8 cellular contexts compared by ENCODE assay signal in the genomic region with DNA sequence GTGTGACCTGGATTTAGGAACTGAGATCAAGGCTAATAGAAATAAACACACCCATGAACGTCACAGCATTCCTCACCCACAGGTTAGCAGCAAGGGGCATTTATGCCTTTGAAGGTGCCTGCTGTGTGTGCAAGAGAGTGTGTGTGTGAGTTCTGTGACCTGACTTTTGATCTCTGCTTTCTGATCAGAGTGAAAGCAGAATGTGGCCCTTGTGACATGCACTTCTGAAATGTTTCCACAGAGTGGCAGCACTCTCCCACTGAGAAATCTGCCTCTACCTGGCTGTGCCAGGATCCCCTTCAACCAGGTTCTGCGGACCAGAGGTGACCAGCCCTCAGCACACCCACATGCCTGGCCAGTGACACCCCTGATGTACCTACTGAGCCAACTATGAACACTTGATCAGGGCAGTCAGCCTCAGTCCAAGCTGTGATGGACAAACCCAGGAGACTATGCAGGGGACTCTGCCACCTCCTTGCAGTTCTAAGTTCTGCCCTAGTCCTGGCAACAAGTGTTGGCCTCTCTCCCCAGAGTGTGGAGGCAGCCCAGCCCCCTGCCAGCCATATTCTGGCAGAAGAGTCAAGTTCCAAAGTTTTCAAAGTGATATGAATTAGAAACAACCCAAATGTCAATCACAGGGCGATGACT. TPM values are rescaled to one million over a fixed set of nuclear protein-coding genes. Genes with fewer than 3 reads are reported as not detected.
DNase-seq lines count a peak whose midpoint lies in the region; ATAC-seq, FAIRE-seq and TF ChIP-seq lines count a peak whose summit lies in the region.

No MANE protein-coding gene starts in this region.

- 45 to 61% methylated on average over 3 of the region's 3 CpGs for WGBS in lower leg skin, 2 donors

- no peak overlapping the region for H3K4me2 ChIP-seq in endothelial cell of umbilical vein (ENCODE audit: insufficient read depth, low read length)

- DNase-seq in Calu3 (peak; percentile 57), HT-29 (ENCODE audit: low spot score) (peak; percentile 63), SK-MEL-5 (ENCODE audit: low read depth, low spot score) (peak; percentile 65), endothelial cell of umbilical vein (ENCODE audit: low read depth, low spot score) (peak; percentile 15), natural killer cell (no peak), lower leg skin (ENCODE audit: low spot score in 2 of 2) (no peak)

- in situ Hi-C loops in SK-MEL-5 (cut with HindIII; ENCODE audit: low pct_unique_long_range_greater_than_20kb, low sequenced_read_pairs): no loop called here

- POLR2A ChIA-PET in endothelial cell of umbilical vein (lab: Charles Lee): no interaction called here

- intact Hi-C loops in Calu3 (cut with micrococcal nuclease; ENCODE audit: unreplicated experiment) (loop anchor here (1.0 to 10.0 kb wide), 2 partner anchors 189 to 521 kb away; no protein-coding TSS in a partner anchor), endothelial cell of umbilical vein (cut with micrococcal nuclease) (loop anchor here (1.0 kb wide), 1 partner anchor 189 kb away; no protein-coding TSS in a partner anchor), natural killer cell (cut with micrococcal nuclease) (no loop called here), lower leg skin (cut with DNase I; ENCODE audit: low total_unique reads) (loop anchor here (10.0 kb wide), 1 partner anchor 511 kb away; no protein-coding TSS in a partner anchor)

- H3K27ac Mint-ChIP-seq in Calu3 (ENCODE audit: unreplicated experiment) (no peak overlapping the region), natural killer cell (no peak overlapping the region)

- no peaks in the 10 kb centered on the region for H3K36me3 ChIP-seq in endothelial cell of umbilical vein (ENCODE audit: control insufficient read depth in 2 of 2, extremely low read depth in 1 of 2, insufficient read depth in 2 of 2, low read length in 2 of 2)

- no peaks in the 10 kb centered on the region for H3K9me1 ChIP-seq in endothelial cell of umbilical vein (replicated peaks; ENCODE audit: control insufficient read depth, extremely low read depth, insufficient read depth, low read length)

- H3K27me3 Mint-ChIP-seq in Calu3 (ENCODE audit: unreplicated experiment) (peaks cover 23% of the 10 kb centered on the region), natural killer cell (ENCODE audit: low read depth in 2 of 2) (peaks cover 12 to 25% of the 10 kb centered on the region in 2 donors)

- peaks cover 0 to 2% of the 10 kb centered on the region in 2 experiments for H3K27me3 ChIP-seq in endothelial cell of umbilical vein (ENCODE audit: control insufficient read depth in 2 of 2, insufficient read depth in 2 of 2, low read length in 2 of 2)

- H3K79me2 ChIP-seq in endothelial cell of umbilical vein (ENCODE audit: control insufficient read depth, insufficient read depth, low read length): no peaks in the 10 kb centered on the region

- CTCF ChIA-PET in Calu3 (lab: Charles Lee) (interaction anchor here (0.7 kb wide), 1 partner anchor 268 kb away, joined by 3 read pairs; no protein-coding TSS in a partner anchor), endothelial cell of umbilical vein (lab: Charles Lee) (interaction anchor here (1.4 to 5.9 kb wide), 5 partner anchors 11 to 1075 kb away, joined by 3 to 47 read pairs (median 4); no protein-coding TSS in a partner anchor)

- dilution Hi-C loops in endothelial cell of umbilical vein (cut with MboI; ENCODE audit: extremely low pct_ligation_motif_present, low sequenced_read_pairs): no loop called here

- H3K36me3 Mint-ChIP-seq in Calu3 (ENCODE audit: insufficient read depth, unreplicated experiment) (no peaks in the 10 kb centered on the region), natural killer cell (no peaks in the 10 kb centered on the region)

- no peak overlapping the region for H3K4me3 ChIP-seq in endothelial cell of umbilical vein (replicated peaks in 1 of 3; ENCODE audit: insufficient read depth in 1 of 3, low read depth in 1 of 3, low read length in 3 of 3)
- no peak overlapping the region for H3K4me3 ChIP-seq in lower leg skin (ENCODE audit: low read depth, poor library complexity, severe bottlenecking)

- FAIRE-seq in endothelial cell of umbilical vein (lab: Jason Lieb, UNC): peak; percentile 57

- ATAC-seq in GM19043 (IDR thresholded peaks at IDR 0.05; ENCODE audit: low read depth, unreplicated experiment) (peak; percentile 57), natural killer cell (peak in 2 of 3 donors; percentile 46 to 49), GM19397 (IDR thresholded peaks at IDR 0.05; ENCODE audit: unreplicated experiment) (no peak)

- H3K4me1 Mint-ChIP-seq in Calu3 (ENCODE audit: low read depth, unreplicated experiment): no peaks in the 10 kb centered on the region
- H3K4me1 Mint-ChIP-seq in natural killer cell: no peaks in the 10 kb centered on the region

- no peaks in the 10 kb centered on the region for H3K9me3 ChIP-seq in endothelial cell of umbilical vein (replicated peaks; ENCODE audit: control insufficient read depth, insufficient read depth, low read length)

- no peaks in the 10 kb centered on the region for H4K20me1 ChIP-seq in endothelial cell of umbilical vein (replicated peaks; ENCODE audit: control insufficient read depth, extremely low read depth, insufficient read depth, low read length)

- H2AFZ ChIP-seq in endothelial cell of umbilical vein (ENCODE audit: low read depth, low read length): no peak overlapping the region

- H3K4me3 Mint-ChIP-seq in Calu3 (ENCODE audit: low read depth, unreplicated experiment): no peak overlapping the region
- H3K4me3 Mint-ChIP-seq in natural killer cell: no peak overlapping the region

- H3K4me1 ChIP-seq in endothelial cell of umbilical vein (ENCODE audit: control insufficient read depth, extremely low read depth, insufficient read depth, low read length): no peaks in the 10 kb centered on the region

- no peak for TF ChIP-seq POLR2A in endothelial cell of umbilical vein (IDR thresholded peaks at IDR 0.05; ENCODE audit: low read depth, low read length)
- TF ChIP-seq POLR2A in lower leg skin (IDR thresholded peaks at IDR 0.05): no peak

- TF ChIP-seq CTCF in Calu3 (IDR thresholded peaks at IDR 0.05; ENCODE audit: unreplicated experiment) (peak; percentile 76), endothelial cell of umbilical vein (IDR thresholded peaks at IDR 0.05; ENCODE audit: extremely low read depth in 1 of 2, insufficient read depth in 1 of 2, low read depth in 1 of 2, low read length in 2 of 2) (peak; percentile 32 to 61), natural killer cell (IDR thresholded peaks at IDR 0.05) (peak; percentile 32), lower leg skin (IDR thresholded peaks at IDR 0.05) (no peak)

- no peak overlapping the region for H3K9ac ChIP-seq in endothelial cell of umbilical vein (replicated peaks; ENCODE audit: extremely low read depth, insufficient read depth, low read length)

- no TSS peak for BruUV-seq in Calu3 (replicated peaks; lab: Mats Ljungman, UMichigan)
- BruUV-seq in endothelial cell of umbilical vein (replicated peaks; lab: Mats Ljungman, UMichigan): no TSS peak

- H3K27ac ChIP-seq in endothelial cell of umbilical vein (ENCODE audit: insufficient read depth, low read depth, low read length): no peak overlapping the region

- H3K9me3 Mint-ChIP-seq in Calu3 (ENCODE audit: low read depth, unreplicated experiment): no peaks in the 10 kb centered on the region
- H3K9me3 Mint-ChIP-seq in natural killer cell: no peaks in the 10 kb centered on the region

TF ChIP-seq in endothelial cell of umbilical vein, 7 proteins besides CTCF, POLR2A, EP300 and RAD21 (continues in another document):
- no peak for TF ChIP-seq POLR2AphosphoS5 (IDR thresholded peaks at IDR 0.05; ENCODE audit: insufficient read depth, low read depth, low read length)
- no peak for TF ChIP-seq JUN (IDR thresholded peaks at IDR 0.05; ENCODE audit: borderline replicate concordance, insufficient read depth, insufficient read length, low read depth)
- TF ChIP-seq MYC (IDR thresholded peaks at IDR 0.05; ENCODE audit: low read depth, low read length): no peak
- TF ChIP-seq, protein P1, sequence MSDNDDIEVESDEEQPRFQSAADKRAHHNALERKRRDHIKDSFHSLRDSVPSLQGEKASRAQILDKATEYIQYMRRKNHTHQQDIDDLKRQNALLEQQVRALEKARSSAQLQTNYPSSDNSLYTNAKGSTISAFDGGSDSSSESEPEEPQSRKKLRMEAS (IDR thresholded peaks at IDR 0.05; ENCODE audit: insufficient read depth, insufficient read length): no peak
- TF ChIP-seq GATA2 (IDR thresholded peaks at IDR 0.05; ENCODE audit: insufficient read depth, insufficient read length, low read depth, low read length): no peak

RNA-seq across cellular contexts. Expression of a gene that starts 41.0 kb away (rescaled TPM):
- total RNA-seq in Calu3 (2022) (not detected in 2 replicates), endothelial cell of umbilical vein (not detected in 2 replicates), natural killer cell (not detected), lower leg skin (1 to 10 TPM in 1 of 4 donors, under 1 TPM in 1, not detected in 2; 0.66 to 2.3 TPM)
- total RNA-seq in HT-29 (2014; rRNA removed; shearing (Covaris generic)): not detected in 2 replicates
- total RNA-seq in SK-MEL-5 (2014; rRNA removed; shearing (Covaris generic)): 44.3 and 53.3 TPM in 2 replicates
- polyA plus RNA-seq in SK-MEL-5 (2015; cell fraction: cytosol; rRNA removed): 45.6 and 53.4 TPM in 2 replicates
- polyA plus RNA-seq in SK-MEL-5 (2015; cell fraction: nucleus; rRNA removed): 9.5 and 16.7 TPM in 2 replicates
- not detected in 2 replicates for polyA plus RNA-seq in endothelial cell of umbilical vein
- polyA plus RNA-seq in endothelial cell of umbilical vein (2011; cell fraction: cytosol; rRNA removed): not detected in 2 replicates
- not detected in 2 replicates for polyA plus RNA-seq in endothelial cell of umbilical vein (2011; cell fraction: nucleus; rRNA removed)
- not detected in 2 replicates for polyA plus RNA-seq in endothelial cell of umbilical vein (2012)
- not detected in 2 replicates for polyA minus RNA-seq in endothelial cell of umbilical vein
- polyA minus RNA-seq in endothelial cell of umbilical vein (2011; cell fraction: cytosol; rRNA and poly(A)+ RNA removed): not detected
- not detected in 2 replicates for polyA minus RNA-seq in endothelial cell of umbilical vein (2011; cell fraction: nucleus; rRNA and poly(A)+ RNA removed)

RNA-seq across cellular contexts. Expression of a gene that starts 47.4 kb away (rescaled TPM):
- not detected in 2 replicates for total RNA-seq in Calu3 (2022)
- total RNA-seq in HT-29 (2014; rRNA removed; shearing (Covaris generic)): not detected in 2 replicates
- not detected in 2 replicates for total RNA-seq in SK-MEL-5 (2014; rRNA removed; shearing (Covaris generic))
- not detected in 2 replicates for polyA plus RNA-seq in SK-MEL-5 (2015; cell fraction: cytosol; rRNA removed)
- polyA plus RNA-seq in SK-MEL-5 (2015; cell fraction: nucleus; rRNA removed): not detected in 2 replicates
- not detected in 2 replicates for total RNA-seq in endothelial cell of umbilical vein
- not detected in 2 replicates for polyA plus RNA-seq in endothelial cell of umbilical vein
- not detected in 2 replicates for polyA plus RNA-seq in endothelial cell of umbilical vein (2011; cell fraction: cytosol; rRNA removed)
- polyA plus RNA-seq in endothelial cell of umbilical vein (2011; cell fraction: nucleus; rRNA removed): not detected in 2 replicates
- polyA plus RNA-seq in endothelial cell of umbilical vein (2012): not detected in 2 replicates
- not detected in 2 replicates for polyA minus RNA-seq in endothelial cell of umbilical vein
- not detected for polyA minus RNA-seq in endothelial cell of umbilical vein (2011; cell fraction: cytosol; rRNA and poly(A)+ RNA removed)
- polyA minus RNA-seq in endothelial cell of umbilical vein (2011; cell fraction: nucleus; rRNA and poly(A)+ RNA removed): not detected in 2 replicates
- not detected for total RNA-seq in natural killer cell
- total RNA-seq in lower leg skin: under 1 TPM in 1 of 4 donors, not detected in 3; 0.29 TPM

Comparison
In these comparisons a context has a peak if more than half of its experiments do, and no peak if none do; other contexts are left out.
1. DNase-seq: peak in Calu3 (single experiment), HT-29 (single experiment), SK-MEL-5 (single experiment) and endothelial cell of umbilical vein (single experiment); none in natural killer cell (single experiment) and lower leg skin (0 of 2).
2. CTCF ChIP-seq: peak in Calu3 (single experiment), endothelial cell of umbilical vein (2 of 2) and natural killer cell (single experiment); none in lower leg skin (0 of 3).
3. RNA of a gene that starts 41.0 kb away (total RNA-seq): 44.3 to 53.3 TPM in SK-MEL-5; 0.66 to 2.3 TPM in lower leg skin, not detected in Calu3, not detected in HT-29, not detected in endothelial cell of umbilical vein and not detected in natural killer cell; every median in the first group is over 10 times any median in the second.